Comparison of ENCODE assay signal across 8 cellular contexts in the genomic region with DNA sequence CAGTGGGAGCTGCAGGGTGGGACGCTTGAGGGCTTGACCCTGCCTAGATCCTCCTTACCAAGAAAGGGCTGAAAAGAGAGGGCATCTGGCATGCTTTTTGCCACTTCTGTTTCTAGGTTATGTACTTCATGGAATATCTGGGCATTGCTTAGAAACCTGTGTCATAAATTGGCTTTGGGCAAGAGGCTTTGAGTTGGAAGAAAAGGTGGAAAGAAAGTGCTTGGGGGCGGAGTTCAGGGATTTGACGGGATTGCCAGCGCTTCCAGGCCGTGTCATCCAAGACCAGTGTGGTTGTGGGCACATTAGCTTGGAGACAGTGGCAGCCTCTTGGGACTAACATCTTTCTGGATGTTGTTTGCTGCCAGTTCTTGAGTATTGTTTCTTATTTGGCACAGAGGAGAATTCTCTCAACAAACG. TPM values are rescaled to one million over a fixed set of nuclear protein-coding genes. Genes with fewer than 3 reads are reported as not detected.
DNase-seq lines count a peak whose midpoint lies in the region; ATAC-seq and TF ChIP-seq lines count a peak whose summit lies in the region.

No MANE protein-coding gene starts in this region.

- peak overlapping the region; percentile 74 for H3K9ac ChIP-seq in SU-DHL-6 (ENCODE audit: low read length)

- no peaks in the 10 kb centered on the region for H3K79me2 ChIP-seq in SU-DHL-6 (ENCODE audit: insufficient read depth, low read length)

- peaks cover 2% of the 10 kb centered on the region for H3K36me3 Mint-ChIP-seq in activated CD8-positive, alpha-beta memory T cell treated with anti-CD3 and anti-CD28 coated beads, Interleukin-2, amount 10 ng/mL, durations not matched to agents 7 days and 5 days

- no peak overlapping the region for H3K27ac ChIP-seq in SU-DHL-6 (ENCODE audit: low read depth, low read length)

- peak overlapping the region; percentile 65 for H3K27ac Mint-ChIP-seq in activated CD8-positive, alpha-beta memory T cell treated with anti-CD3 and anti-CD28 coated beads, Interleukin-2, amount 10 ng/mL, durations not matched to agents 7 days and 5 days

- no peaks in the 10 kb centered on the region for H3K36me3 ChIP-seq in SU-DHL-6 (ENCODE audit: low read length)

- no peaks in the 10 kb centered on the region for H3F3A ChIP-seq in SU-DHL-6 (ENCODE audit: insufficient read depth)

- H3K4me1 Mint-ChIP-seq in activated CD8-positive, alpha-beta memory T cell treated with anti-CD3 and anti-CD28 coated beads, Interleukin-2, amount 10 ng/mL, durations not matched to agents 7 days and 5 days, result peaks cover 19% of the 10 kb centered on the region

- TF ChIP-seq CTCF in SU-DHL-6 (IDR thresholded peaks at IDR 0.05; ENCODE audit: insufficient read depth, low read length, poor library complexity, severe bottlenecking) (no peak), foreskin fibroblast (IDR thresholded peaks at IDR 0.05; ENCODE audit: low read depth, low read length) (no peak)

- H3K9me3 ChIP-seq in SU-DHL-6 (ENCODE audit: insufficient read depth, low read length), result no peaks in the 10 kb centered on the region

- no peaks in the 10 kb centered on the region for H3K9me3 Mint-ChIP-seq in activated CD8-positive, alpha-beta memory T cell treated with anti-CD3 and anti-CD28 coated beads, Interleukin-2, amount 10 ng/mL, durations not matched to agents 7 days and 5 days (ENCODE audit: low read depth)

- H3K9me2 ChIP-seq in SU-DHL-6 (replicated peaks; ENCODE audit: insufficient read depth, low read length), result no peaks in the 10 kb centered on the region

- peak overlapping the region; percentile 78 for H3K4me2 ChIP-seq in SU-DHL-6 (ENCODE audit: low read depth, low read length, poor library complexity, severe bottlenecking)

- ATAC-seq in activated CD8-positive, alpha-beta memory T cell treated with anti-CD3 and anti-CD28 coated beads, Interleukin-2, amount 10 ng/mL, durations not matched to agents 7 days and 5 days, result no peak
- ATAC-seq in HG03280 (IDR thresholded peaks at IDR 0.05; ENCODE audit: unreplicated experiment), result no peak

- H3K4me3 ChIP-seq in SU-DHL-6 (ENCODE audit: insufficient read depth, low read length, poor library complexity, severe bottlenecking) (peak overlapping the region; percentile 69), foreskin fibroblast (ENCODE audit: low read depth in 1 of 2, low read length in 2 of 2) (peak overlapping the region; percentile 75 to 79)

- CTCF ChIA-PET in activated CD8-positive, alpha-beta memory T cell treated with anti-CD3 and anti-CD28 coated beads, Interleukin-2, amount 10 ng/mL, durations not matched to agents 7 days and 5 days (lab: Charles Lee), result interaction anchor here (1.1 to 2.9 kb wide), 9 partner anchors 14 to 215 kb away, joined by 3 to 14 read pairs (median 4); no protein-coding TSS in a partner anchor

- peak overlapping the region; percentile 85 for H3K4me3 Mint-ChIP-seq in activated CD8-positive, alpha-beta memory T cell treated with anti-CD3 and anti-CD28 coated beads, Interleukin-2, amount 10 ng/mL, durations not matched to agents 7 days and 5 days

- DNase-seq in activated CD8-positive, alpha-beta memory T cell treated with anti-CD3 and anti-CD28 coated beads, Interleukin-2, amount 10 ng/mL, durations not matched to agents 7 days and 5 days, result no peak
- DNase-seq in activated CD8-positive, alpha-beta memory T cell treated with anti-CD3 and anti-CD28 coated beads for 24 hours, result no peak
- DNase-seq in foreskin fibroblast (peak; percentile 20 to 53), renal cortical epithelial cell (ENCODE audit: low read depth) (peak; percentile 19), dedifferentiated amniotic fluid mesenchymal stem cell (ENCODE audit: extremely low spot score) (no peak)
- no peak for DNase-seq in activated CD4-positive, CD25-positive, alpha-beta regulatory T cell (lab: John Stamatoyannopoulos, UW)

- H4K20me1 ChIP-seq in SU-DHL-6 (ENCODE audit: low read depth, low read length), result no peaks in the 10 kb centered on the region

- H3K27me3 ChIP-seq in SU-DHL-6 (ENCODE audit: low read length), result no peaks in the 10 kb centered on the region

- peaks cover 14% of the 10 kb centered on the region for H3K27me3 Mint-ChIP-seq in activated CD8-positive, alpha-beta memory T cell treated with anti-CD3 and anti-CD28 coated beads, Interleukin-2, amount 10 ng/mL, durations not matched to agents 7 days and 5 days

- peak overlapping the region; percentile 91 for H2AFZ ChIP-seq in SU-DHL-6 (ENCODE audit: low read depth, low read length, severe bottlenecking)

RNA-seq across cellular contexts. Expression of a gene that starts 0.8 kb away (rescaled TPM):
- 10 to 100 TPM; 23.1 to 24.8 TPM for total RNA-seq in activated CD8-positive, alpha-beta memory T cell treated with anti-CD3 and anti-CD28 coated beads, Interleukin-2, amount 10 ng/mL, durations not matched to agents 7 days and 5 days
- total RNA-seq in renal cortical epithelial cell, result 5.7 and 16.4 TPM in 2 replicates

RNA-seq across cellular contexts. Expression of a gene that starts 34.8 kb away (rescaled TPM):
- total RNA-seq in activated CD8-positive, alpha-beta memory T cell treated with anti-CD3 and anti-CD28 coated beads, Interleukin-2, amount 10 ng/mL, durations not matched to agents 7 days and 5 days, result 10 to 100 TPM; 63.1 to 71.3 TPM
- 14.4 and 15.9 TPM in 2 replicates for total RNA-seq in renal cortical epithelial cell

Comparison
In these comparisons a context has a peak if more than half of its experiments do, and no peak if none do; other contexts are left out.
1. DNase-seq: peak in foreskin fibroblast (2 of 2) and renal cortical epithelial cell (single experiment); none in activated CD8-positive, alpha-beta memory T cell treated with anti-CD3 and anti-CD28 coated beads, Interleukin-2, amount 10 ng/mL, durations not matched to agents 7 days and 5 days (single experiment), activated CD8-positive, alpha-beta memory T cell treated with anti-CD3 and anti-CD28 coated beads for 24 hours (single experiment), activated CD4-positive, CD25-positive, alpha-beta regulatory T cell (0 of 4) and dedifferentiated amniotic fluid mesenchymal stem cell (single experiment).